Comparison of ENCODE assay signal across 1 cellular context in genomic region chrX:101385795-101386541, GRCh38.
TF ChIP-seq lines count a peak whose summit lies in the region.

BTK (minus strand) TSS chrX:101386191; CDS start chrX:101375284, 10,907 bp downstream.

TF ChIP-seq in K562, 482 proteins besides CTCF, POLR2A, EP300 and RAD21 (continued from another document and continues in another):
- no peak; the same call in 1 of the 2 replicates for TF ChIP-seq POLR2G (IDR thresholded peaks at IDR 0.05; ENCODE audit: low read depth, low read length)
- TF ChIP-seq JUND (IDR thresholded peaks at IDR 0.05; ENCODE audit: borderline replicate concordance, low read depth, low read length) = 0 out of 2 replicates have a peak, but pooled peaks have one; percentile 21
- peak; percentile 11; the same call in 1 of the 3 replicates for TF ChIP-seq JUND (tag; IDR thresholded peaks at IDR 0.05; ENCODE audit: borderline replicate concordance, low read depth, low read length)
- no peak for TF ChIP-seq WHSC1 (IDR thresholded peaks at IDR 0.05; ENCODE audit: low read length)
- no peak for TF ChIP-seq ZBTB26 (CRISPR knock-in tag; IDR thresholded peaks at IDR 0.05)
- TF ChIP-seq EWSR1 (IDR thresholded peaks at IDR 0.05; ENCODE audit: borderline replicate concordance, low read depth, partially characterized antibody) = no peak
- no peak for TF ChIP-seq CBX8 (IDR thresholded peaks at IDR 0.05; ENCODE audit: borderline replicate concordance, extremely low read depth, low read depth, low read length, poor library complexity, severe bottlenecking)
- peak; percentile 41 for TF ChIP-seq TAF1 (IDR thresholded peaks at IDR 0.05; ENCODE audit: control insufficient read depth, extremely low read depth, insufficient read depth, low read length, severe bottlenecking)
- TF ChIP-seq ZC3H11A (IDR thresholded peaks at IDR 0.05; ENCODE audit: low read depth, low read length) = no peak
- TF ChIP-seq NCOA6 (IDR thresholded peaks at IDR 0.05) = no peak
- TF ChIP-seq, protein P1, sequence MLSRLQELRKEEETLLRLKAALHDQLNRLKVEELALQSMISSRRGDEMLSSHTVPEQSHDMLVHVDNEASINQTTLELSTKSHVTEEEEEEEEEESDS (CRISPR knock-in tag; IDR thresholded peaks at IDR 0.05) = no peak
- no peak for TF ChIP-seq HNRNPK (IDR thresholded peaks at IDR 0.05; ENCODE audit: low read depth, low read length, poor library complexity, severe bottlenecking)
- no peak for TF ChIP-seq SIX5 (IDR thresholded peaks at IDR 0.05; ENCODE audit: borderline replicate concordance in 1 of 2, insufficient read depth in 1 of 2, low read depth in 1 of 2, low read length in 2 of 2)
- no peak for TF ChIP-seq ESRRB (CRISPR knock-in tag; IDR thresholded peaks at IDR 0.05; ENCODE audit: borderline replicate concordance)
- no peak for TF ChIP-seq ZNF146 (CRISPR knock-in tag; IDR thresholded peaks at IDR 0.05; ENCODE audit: unreplicated experiment)
- TF ChIP-seq, protein P2, sequence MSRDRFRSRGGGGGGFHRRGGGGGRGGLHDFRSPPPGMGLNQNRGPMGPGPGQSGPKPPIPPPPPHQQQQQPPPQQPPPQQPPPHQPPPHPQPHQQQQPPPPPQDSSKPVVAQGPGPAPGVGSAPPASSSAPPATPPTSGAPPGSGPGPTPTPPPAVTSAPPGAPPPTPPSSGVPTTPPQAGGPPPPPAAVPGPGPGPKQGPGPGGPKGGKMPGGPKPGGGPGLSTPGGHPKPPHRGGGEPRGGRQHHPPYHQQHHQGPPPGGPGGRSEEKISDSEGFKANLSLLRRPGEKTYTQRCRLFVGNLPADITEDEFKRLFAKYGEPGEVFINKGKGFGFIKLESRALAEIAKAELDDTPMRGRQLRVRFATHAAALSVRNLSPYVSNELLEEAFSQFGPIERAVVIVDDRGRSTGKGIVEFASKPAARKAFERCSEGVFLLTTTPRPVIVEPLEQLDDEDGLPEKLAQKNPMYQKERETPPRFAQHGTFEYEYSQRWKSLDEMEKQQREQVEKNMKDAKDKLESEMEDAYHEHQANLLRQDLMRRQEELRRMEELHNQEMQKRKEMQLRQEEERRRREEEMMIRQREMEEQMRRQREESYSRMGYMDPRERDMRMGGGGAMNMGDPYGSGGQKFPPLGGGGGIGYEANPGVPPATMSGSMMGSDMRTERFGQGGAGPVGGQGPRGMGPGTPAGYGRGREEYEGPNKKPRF (IDR thresholded peaks at IDR 0.05; ENCODE audit: low read depth, low read length) = no peak
- TF ChIP-seq ZSCAN29 (IDR thresholded peaks at IDR 0.05) = no peak
- TF ChIP-seq, protein P3, sequence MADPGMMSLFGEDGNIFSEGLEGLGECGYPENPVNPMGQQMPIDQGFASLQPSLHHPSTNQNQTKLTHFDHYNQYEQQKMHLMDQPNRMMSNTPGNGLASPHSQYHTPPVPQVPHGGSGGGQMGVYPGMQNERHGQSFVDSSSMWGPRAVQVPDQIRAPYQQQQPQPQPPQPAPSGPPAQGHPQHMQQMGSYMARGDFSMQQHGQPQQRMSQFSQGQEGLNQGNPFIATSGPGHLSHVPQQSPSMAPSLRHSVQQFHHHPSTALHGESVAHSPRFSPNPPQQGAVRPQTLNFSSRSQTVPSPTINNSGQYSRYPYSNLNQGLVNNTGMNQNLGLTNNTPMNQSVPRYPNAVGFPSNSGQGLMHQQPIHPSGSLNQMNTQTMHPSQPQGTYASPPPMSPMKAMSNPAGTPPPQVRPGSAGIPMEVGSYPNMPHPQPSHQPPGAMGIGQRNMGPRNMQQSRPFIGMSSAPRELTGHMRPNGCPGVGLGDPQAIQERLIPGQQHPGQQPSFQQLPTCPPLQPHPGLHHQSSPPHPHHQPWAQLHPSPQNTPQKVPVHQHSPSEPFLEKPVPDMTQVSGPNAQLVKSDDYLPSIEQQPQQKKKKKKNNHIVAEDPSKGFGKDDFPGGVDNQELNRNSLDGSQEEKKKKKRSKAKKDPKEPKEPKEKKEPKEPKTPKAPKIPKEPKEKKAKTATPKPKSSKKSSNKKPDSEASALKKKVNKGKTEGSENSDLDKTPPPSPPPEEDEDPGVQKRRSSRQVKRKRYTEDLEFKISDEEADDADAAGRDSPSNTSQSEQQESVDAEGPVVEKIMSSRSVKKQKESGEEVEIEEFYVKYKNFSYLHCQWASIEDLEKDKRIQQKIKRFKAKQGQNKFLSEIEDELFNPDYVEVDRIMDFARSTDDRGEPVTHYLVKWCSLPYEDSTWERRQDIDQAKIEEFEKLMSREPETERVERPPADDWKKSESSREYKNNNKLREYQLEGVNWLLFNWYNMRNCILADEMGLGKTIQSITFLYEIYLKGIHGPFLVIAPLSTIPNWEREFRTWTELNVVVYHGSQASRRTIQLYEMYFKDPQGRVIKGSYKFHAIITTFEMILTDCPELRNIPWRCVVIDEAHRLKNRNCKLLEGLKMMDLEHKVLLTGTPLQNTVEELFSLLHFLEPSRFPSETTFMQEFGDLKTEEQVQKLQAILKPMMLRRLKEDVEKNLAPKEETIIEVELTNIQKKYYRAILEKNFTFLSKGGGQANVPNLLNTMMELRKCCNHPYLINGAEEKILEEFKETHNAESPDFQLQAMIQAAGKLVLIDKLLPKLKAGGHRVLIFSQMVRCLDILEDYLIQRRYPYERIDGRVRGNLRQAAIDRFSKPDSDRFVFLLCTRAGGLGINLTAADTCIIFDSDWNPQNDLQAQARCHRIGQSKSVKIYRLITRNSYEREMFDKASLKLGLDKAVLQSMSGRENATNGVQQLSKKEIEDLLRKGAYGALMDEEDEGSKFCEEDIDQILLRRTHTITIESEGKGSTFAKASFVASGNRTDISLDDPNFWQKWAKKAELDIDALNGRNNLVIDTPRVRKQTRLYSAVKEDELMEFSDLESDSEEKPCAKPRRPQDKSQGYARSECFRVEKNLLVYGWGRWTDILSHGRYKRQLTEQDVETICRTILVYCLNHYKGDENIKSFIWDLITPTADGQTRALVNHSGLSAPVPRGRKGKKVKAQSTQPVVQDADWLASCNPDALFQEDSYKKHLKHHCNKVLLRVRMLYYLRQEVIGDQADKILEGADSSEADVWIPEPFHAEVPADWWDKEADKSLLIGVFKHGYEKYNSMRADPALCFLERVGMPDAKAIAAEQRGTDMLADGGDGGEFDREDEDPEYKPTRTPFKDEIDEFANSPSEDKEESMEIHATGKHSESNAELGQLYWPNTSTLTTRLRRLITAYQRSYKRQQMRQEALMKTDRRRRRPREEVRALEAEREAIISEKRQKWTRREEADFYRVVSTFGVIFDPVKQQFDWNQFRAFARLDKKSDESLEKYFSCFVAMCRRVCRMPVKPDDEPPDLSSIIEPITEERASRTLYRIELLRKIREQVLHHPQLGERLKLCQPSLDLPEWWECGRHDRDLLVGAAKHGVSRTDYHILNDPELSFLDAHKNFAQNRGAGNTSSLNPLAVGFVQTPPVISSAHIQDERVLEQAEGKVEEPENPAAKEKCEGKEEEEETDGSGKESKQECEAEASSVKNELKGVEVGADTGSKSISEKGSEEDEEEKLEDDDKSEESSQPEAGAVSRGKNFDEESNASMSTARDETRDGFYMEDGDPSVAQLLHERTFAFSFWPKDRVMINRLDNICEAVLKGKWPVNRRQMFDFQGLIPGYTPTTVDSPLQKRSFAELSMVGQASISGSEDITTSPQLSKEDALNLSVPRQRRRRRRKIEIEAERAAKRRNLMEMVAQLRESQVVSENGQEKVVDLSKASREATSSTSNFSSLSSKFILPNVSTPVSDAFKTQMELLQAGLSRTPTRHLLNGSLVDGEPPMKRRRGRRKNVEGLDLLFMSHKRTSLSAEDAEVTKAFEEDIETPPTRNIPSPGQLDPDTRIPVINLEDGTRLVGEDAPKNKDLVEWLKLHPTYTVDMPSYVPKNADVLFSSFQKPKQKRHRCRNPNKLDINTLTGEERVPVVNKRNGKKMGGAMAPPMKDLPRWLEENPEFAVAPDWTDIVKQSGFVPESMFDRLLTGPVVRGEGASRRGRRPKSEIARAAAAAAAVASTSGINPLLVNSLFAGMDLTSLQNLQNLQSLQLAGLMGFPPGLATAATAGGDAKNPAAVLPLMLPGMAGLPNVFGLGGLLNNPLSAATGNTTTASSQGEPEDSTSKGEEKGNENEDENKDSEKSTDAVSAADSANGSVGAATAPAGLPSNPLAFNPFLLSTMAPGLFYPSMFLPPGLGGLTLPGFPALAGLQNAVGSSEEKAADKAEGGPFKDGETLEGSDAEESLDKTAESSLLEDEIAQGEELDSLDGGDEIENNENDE (IDR thresholded peaks at IDR 0.05; ENCODE audit: low read depth, low read length) = no peak
- TF ChIP-seq TOE1 (IDR thresholded peaks at IDR 0.05; ENCODE audit: borderline replicate concordance) = no peak; the same call in 1 of the 2 replicates
- TF ChIP-seq TOE1 (CRISPR knock-in tag; IDR thresholded peaks at IDR 0.05; ENCODE audit: borderline replicate concordance, low read depth) = no peak
- no peak for TF ChIP-seq ZNF583 (CRISPR knock-in tag; IDR thresholded peaks at IDR 0.05)
- TF ChIP-seq TCF7 (IDR thresholded peaks at IDR 0.05; ENCODE audit: borderline replicate concordance) = no peak
- no peak for TF ChIP-seq TAL1 (IDR thresholded peaks at IDR 0.05)
- TF ChIP-seq ZNF444 (CRISPR knock-in tag; IDR thresholded peaks at IDR 0.05) = no peak
- TF ChIP-seq MTA2 (IDR thresholded peaks at IDR 0.05; ENCODE audit: low read depth) = no peak
- no peak for TF ChIP-seq TCFL5 (CRISPR knock-in tag; conservative IDR thresholded peaks at IDR 0.05)
- TF ChIP-seq SIRT6 (IDR thresholded peaks at IDR 0.05; ENCODE audit: low read depth, low read length) = no peak
- TF ChIP-seq CAMTA2 (CRISPR knock-in tag; conservative IDR thresholded peaks at IDR 0.05) = no peak
- TF ChIP-seq SLC30A9 (CRISPR knock-in tag; IDR thresholded peaks at IDR 0.05) = no peak
- peak; percentile 64; the same call in 1 of the 2 replicates for TF ChIP-seq GATA2 (CRISPR knock-in tag; IDR thresholded peaks at IDR 0.05)
- peak; percentile 66 for TF ChIP-seq NCOR1 (IDR thresholded peaks at IDR 0.05)
- TF ChIP-seq BMI1 (IDR thresholded peaks at IDR 0.05; ENCODE audit: low read length) = no peak
- peak; percentile 47 for TF ChIP-seq MYC (IDR thresholded peaks at IDR 0.05; ENCODE audit: low read depth, low read length)
- no peak for TF ChIP-seq MYC (CRISPR knock-in tag; IDR thresholded peaks at IDR 0.05; ENCODE audit: borderline replicate concordance, low read depth)
- no peak for TF ChIP-seq ZBTB8A (IDR thresholded peaks at IDR 0.05; ENCODE audit: partially characterized antibody)
- no peak for TF ChIP-seq NKRF (IDR thresholded peaks at IDR 0.05; ENCODE audit: borderline replicate concordance)
- TF ChIP-seq NCOA4 (IDR thresholded peaks at IDR 0.05; ENCODE audit: partially characterized antibody) = no peak
- TF ChIP-seq, protein P4, sequence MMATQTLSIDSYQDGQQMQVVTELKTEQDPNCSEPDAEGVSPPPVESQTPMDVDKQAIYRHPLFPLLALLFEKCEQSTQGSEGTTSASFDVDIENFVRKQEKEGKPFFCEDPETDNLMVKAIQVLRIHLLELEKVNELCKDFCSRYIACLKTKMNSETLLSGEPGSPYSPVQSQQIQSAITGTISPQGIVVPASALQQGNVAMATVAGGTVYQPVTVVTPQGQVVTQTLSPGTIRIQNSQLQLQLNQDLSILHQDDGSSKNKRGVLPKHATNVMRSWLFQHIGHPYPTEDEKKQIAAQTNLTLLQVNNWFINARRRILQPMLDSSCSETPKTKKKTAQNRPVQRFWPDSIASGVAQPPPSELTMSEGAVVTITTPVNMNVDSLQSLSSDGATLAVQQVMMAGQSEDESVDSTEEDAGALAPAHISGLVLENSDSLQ (IDR thresholded peaks at IDR 0.05) = peak; percentile 74
- TF ChIP-seq PBX2 (CRISPR knock-in tag; IDR thresholded peaks at IDR 0.05; ENCODE audit: low read depth) = no peak
- TF ChIP-seq PBX2 (tag; conservative IDR thresholded peaks at IDR 0.05; ENCODE audit: low read depth) = no peak
